ENCODE assay signal across 9 cellular contexts in the genomic region with DNA sequence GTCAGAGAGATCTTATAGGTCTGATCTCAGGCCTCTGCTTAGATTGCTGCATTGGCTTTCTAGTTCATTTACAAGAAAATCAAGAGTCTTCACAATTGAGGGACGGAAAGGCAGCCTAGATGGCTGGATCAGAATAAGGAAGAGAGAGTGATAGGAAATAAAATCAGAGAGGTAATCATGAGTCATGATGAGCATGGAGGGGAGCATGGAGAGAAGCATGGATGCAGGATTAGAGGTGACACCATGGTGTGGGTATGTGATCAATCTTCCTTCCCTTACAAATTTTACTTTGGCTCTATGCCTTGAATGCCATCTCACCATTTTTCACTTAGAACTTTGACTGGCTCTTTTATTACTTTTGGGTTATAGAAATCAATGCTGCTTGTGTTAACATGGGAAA. TPM values are rescaled to one million over a fixed set of nuclear protein-coding genes. Genes with fewer than 3 reads are reported as not detected.
DNase-seq lines count a peak whose midpoint lies in the region; ATAC-seq and TF ChIP-seq lines count a peak whose summit lies in the region.
"Had no signal": no experiment of that assay in that cellular context is flagged by ENCODE, and none has a peak within 500 bp of the region (broad histone marks: within the 10 kb centered on the region; RNA-seq: fewer than 3 reads in every experiment).

No MANE protein-coding gene starts in this region.

- no peaks in the 10 kb centered on the region for H3K27me3 Mint-ChIP-seq in Calu3 (ENCODE audit: unreplicated experiment)

- H3K27me3 ChIP-seq in cardiac muscle cell = no peaks in the 10 kb centered on the region
- no peaks in the 10 kb centered on the region for H3K27me3 ChIP-seq in right cardiac atrium (ENCODE audit: control insufficient read depth, insufficient read depth)
- no peaks in the 10 kb centered on the region for H3K27me3 ChIP-seq in thoracic aorta (replicated peaks; ENCODE audit: insufficient read depth)
- H3K27me3 ChIP-seq: adrenal gland had no signal

- CTCF ChIA-PET in Calu3 (lab: Charles Lee) = no interaction called here

- peaks cover 15% of the 10 kb centered on the region for H3K36me3 ChIP-seq in cardiac muscle cell
- H3K36me3 ChIP-seq in thoracic aorta = peaks cover 13% of the 10 kb centered on the region

- H3K4me1 ChIP-seq in cardiac muscle cell (ENCODE audit: low read depth) = peaks cover 5% of the 10 kb centered on the region
- peaks cover 6% of the 10 kb centered on the region for H3K4me1 ChIP-seq in right cardiac atrium (ENCODE audit: control insufficient read depth, insufficient read depth, low read length)
- peaks cover 16 to 37% of the 10 kb centered on the region in 2 donors for H3K4me1 ChIP-seq in thoracic aorta (ENCODE audit: control insufficient read depth in 1 of 2, low read depth in 2 of 2)

- ATAC-seq in Right ventricle myocardium superior (ENCODE audit: poor library complexity) (no peak), right cardiac atrium (no peak), thoracic aorta (ENCODE audit: insufficient number of reproducible peaks, low FRiP score, low read depth) (no peak), HG02763 (IDR thresholded peaks at IDR 0.05; ENCODE audit: unreplicated experiment) (no peak)

- intact Hi-C loops in Right ventricle myocardium superior (cut with DNase I) (loop anchor here (10.0 kb wide), 1 partner anchor 90 kb away; no protein-coding TSS in a partner anchor), right cardiac atrium (cut with DNase I) (no loop called here), Calu3 (cut with micrococcal nuclease; ENCODE audit: unreplicated experiment) (no loop called here)

- H3K9me3 Mint-ChIP-seq in Calu3 (ENCODE audit: low read depth, unreplicated experiment) = no peaks in the 10 kb centered on the region

- H3K9me3 ChIP-seq in cardiac muscle cell (ENCODE audit: low read depth) (no peaks in the 10 kb centered on the region), right cardiac atrium (ENCODE audit: control insufficient read depth, low read length) (no peaks in the 10 kb centered on the region), thoracic aorta (no peaks in the 10 kb centered on the region)
- H3K9me3 ChIP-seq: adrenal gland had no signal

- H3K27ac Mint-ChIP-seq in Calu3 (ENCODE audit: unreplicated experiment) = no peak overlapping the region

- WGBS in right cardiac atrium = 73% methylated on average over 1 of the region's 1 CpG

- DNase-seq in cardiac muscle cell (ENCODE audit: low read depth in 1 of 2, low spot score in 1 of 2) (no peak), Right ventricle myocardium superior (no peak), RKO (ENCODE audit: low spot score) (peak; percentile 97), right cardiac atrium (no peak), thoracic aorta (ENCODE audit: low spot score) (no peak), substantia nigra (lab: John Stamatoyannopoulos, UW) (no peak), Calu3 (no peak)
- DNase-seq: adrenal gland had no signal

- no TSS peak for BruUV-seq in Calu3 (replicated peaks; lab: Mats Ljungman, UMichigan)

- peaks cover 26% of the 10 kb centered on the region for H3K36me3 Mint-ChIP-seq in Calu3 (ENCODE audit: insufficient read depth, unreplicated experiment)

- TF ChIP-seq CTCF in cardiac muscle cell (IDR thresholded peaks at IDR 0.05; ENCODE audit: low read depth, low read length) = no peak
- TF ChIP-seq CTCF in thoracic aorta (IDR thresholded peaks at IDR 0.05) = no peak
- TF ChIP-seq CTCF in Calu3 (IDR thresholded peaks at IDR 0.05; ENCODE audit: unreplicated experiment) = no peak

- H3K27ac ChIP-seq in cardiac muscle cell (no peak overlapping the region), right cardiac atrium (ENCODE audit: low read length) (no peak overlapping the region), thoracic aorta (no peak overlapping the region), substantia nigra (ENCODE audit: low read depth, low read length, poor library complexity, severe bottlenecking) (no peak overlapping the region)
- H3K27ac ChIP-seq: adrenal gland had no signal

- H3K4me3 Mint-ChIP-seq in Calu3 (ENCODE audit: low read depth, unreplicated experiment) = no peak overlapping the region

- H3K4me3 ChIP-seq in cardiac muscle cell (peak overlapping the region; percentile 87), right cardiac atrium (ENCODE audit: low read length) (peak overlapping the region; percentile 84), thoracic aorta (peak overlapping the region; percentile 89)

- peaks cover 15% of the 10 kb centered on the region for H3K4me1 Mint-ChIP-seq in Calu3 (ENCODE audit: low read depth, unreplicated experiment)

RNA-seq across cellular contexts. Expression of gene BCCIP, which starts 1.4 kb away (rescaled TPM):
- total RNA-seq in cardiac muscle cell (34.2 and 44.6 TPM in 2 replicates), Right ventricle myocardium superior (38.4 TPM), right cardiac atrium (10 to 100 TPM; 44.5 to 52.4 (median 48.0) TPM), thoracic aorta (10 to 100 TPM; 22.5 to 49.2 TPM), Calu3 (2022) (49.3 and 52.2 TPM in 2 replicates)
- polyA plus RNA-seq in cardiac muscle cell (80.2 and 93.9 TPM in 2 replicates), right cardiac atrium (61.2 TPM)

RNA-seq across cellular contexts. Expression of gene UROS, which starts 1.7 kb away (rescaled TPM):
- 88.4 and 121 TPM in 2 replicates for total RNA-seq in cardiac muscle cell
- polyA plus RNA-seq in cardiac muscle cell = 160 and 211 TPM in 2 replicates
- total RNA-seq in Right ventricle myocardium superior = 73.9 TPM
- total RNA-seq in right cardiac atrium = 10 to 100 TPM; 57.6 to 81.7 (median 68.5) TPM
- polyA plus RNA-seq in right cardiac atrium = 86.1 TPM
- total RNA-seq in thoracic aorta = 10 to 100 TPM; 25.5 to 34.3 TPM
- total RNA-seq in Calu3 (2022) = 45.3 and 49.2 TPM in 2 replicates

RNA-seq across cellular contexts. Expression of gene MMP21, which starts 49.1 kb away (rescaled TPM):
- total RNA-seq in cardiac muscle cell (0.32 TPM in 1 of 2 replicates, not detected in the other), Right ventricle myocardium superior (not detected), right cardiac atrium (1 to 10 TPM in 2 of 4 donors, under 1 TPM in 2; 0.47 to 1.4 (median 1.0) TPM), thoracic aorta (not detected), Calu3 (2022) (0.24 TPM in 1 of 2 replicates, not detected in the other)
- polyA plus RNA-seq in cardiac muscle cell (not detected in 2 replicates), right cardiac atrium (0.20 TPM)

RNA-seq across cellular contexts. Expression of gene DHX32, which starts 56.4 kb away (rescaled TPM):
- 62.5 and 66.7 TPM in 2 replicates for total RNA-seq in cardiac muscle cell
- polyA plus RNA-seq in cardiac muscle cell = 48.8 and 61.0 TPM in 2 replicates
- total RNA-seq in Right ventricle myocardium superior = 45.2 TPM
- 10 to 100 TPM; 35.6 to 42.5 (median 36.2) TPM for total RNA-seq in right cardiac atrium
- 23.3 TPM for polyA plus RNA-seq in right cardiac atrium
- 10 to 100 TPM; 11.1 to 14.0 TPM for total RNA-seq in thoracic aorta
- total RNA-seq in Calu3 (2022) = 29.2 and 32.2 TPM in 2 replicates
